In the genomic region with DNA sequence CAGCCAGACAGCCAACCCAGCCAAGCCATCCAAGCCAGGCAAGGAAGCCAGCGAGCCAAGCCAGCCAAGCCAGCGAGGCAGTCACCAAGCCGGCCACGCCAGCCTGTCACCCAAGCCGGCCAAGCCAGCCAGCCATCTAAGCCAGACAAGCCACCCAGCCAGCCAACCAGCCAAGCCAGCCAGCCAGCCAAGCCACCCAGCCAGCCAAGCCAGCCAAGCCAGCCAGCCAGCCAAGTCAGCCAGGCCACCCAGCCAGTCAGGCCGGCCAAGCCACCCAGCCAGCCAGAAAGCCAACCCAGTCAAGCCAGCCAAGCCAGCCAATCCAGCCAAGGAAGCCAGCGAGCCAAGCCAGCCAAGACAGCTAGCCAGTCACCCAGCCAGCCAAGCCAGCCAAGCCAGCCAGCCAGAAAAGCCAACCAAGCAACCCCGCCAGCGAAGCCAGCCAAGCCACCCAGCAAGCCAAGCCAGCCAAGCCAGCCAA, we compare ENCODE assay signal across 10 cellular contexts.
DNase-seq lines count a peak whose midpoint lies in the region; ATAC-seq and TF ChIP-seq lines count a peak whose summit lies in the region.
"Had no signal": no experiment of that assay in that cellular context is flagged by ENCODE, and none has a peak within 500 bp of the region (broad histone marks: within the 10 kb centered on the region; RNA-seq: fewer than 3 reads in every experiment).

No MANE protein-coding gene starts in this region.

- no peak overlapping the region for H3K9ac ChIP-seq in mammary epithelial cell (ENCODE audit: insufficient read depth, low read length)
- H3K9ac ChIP-seq: KMS-11 had no signal

- dilution Hi-C loops in mammary epithelial cell (cut with HindIII; ENCODE audit: low sequenced_read_pairs), result no loop called here

- H2AFZ ChIP-seq in mammary epithelial cell (ENCODE audit: low read depth, low read length), result no peak overlapping the region

- intact Hi-C loops in mammary epithelial cell (cut with micrococcal nuclease), result no loop called here

- H3K4me2 ChIP-seq in mammary epithelial cell (ENCODE audit: insufficient read depth, low read depth, low read length), result no peak overlapping the region
- H3K4me2 ChIP-seq: KMS-11 had no signal

- H3K4me1 ChIP-seq in mammary epithelial cell (ENCODE audit: insufficient read depth, low read length) (no peaks in the 10 kb centered on the region), lung (ENCODE audit: control insufficient read depth in 2 of 2, insufficient read depth in 2 of 2, low read length in 2 of 2) (peaks cover 0 to 3% of the 10 kb centered on the region in 2 donors)

- in situ Hi-C loops in mammary epithelial cell (cut with MboI; ENCODE audit: low sequenced_read_pairs in 2 of 2), result no loop called here

- peaks cover 3% of the 10 kb centered on the region for H4K20me1 ChIP-seq in mammary epithelial cell (ENCODE audit: insufficient read depth, low read length)

- no peaks in the 10 kb centered on the region for H3K36me3 ChIP-seq in mammary epithelial cell (ENCODE audit: insufficient read depth, low read length)
- H3K36me3 ChIP-seq in lung (ENCODE audit: control insufficient read depth in 2 of 2, insufficient read depth in 2 of 2, low read length in 2 of 2), result no peaks in the 10 kb centered on the region

- POLR2A ChIA-PET in AG04450 (lab: Yijun Ruan, JAX), result no interaction called here

- peaks cover 72% of the 10 kb centered on the region for H3K9me3 ChIP-seq in AG04450 (ENCODE audit: control insufficient read depth, insufficient read depth, low read length)
- H3K9me3 ChIP-seq in mammary epithelial cell (replicated peaks; ENCODE audit: insufficient read depth, low read length), result peaks cover 31% of the 10 kb centered on the region
- peaks cover 0 to 30% of the 10 kb centered on the region in 2 donors for H3K9me3 ChIP-seq in lung (ENCODE audit: control insufficient read depth in 2 of 2, insufficient read depth in 1 of 2, low read length in 1 of 2)

- no peak overlapping the region for H3K4me3 ChIP-seq in AG04450 (ENCODE audit: low read depth, low read length)
- no peak overlapping the region for H3K4me3 ChIP-seq in LNCaP clone FGC (ENCODE audit: low read depth, low read length)
- H3K4me3 ChIP-seq in mammary epithelial cell (replicated peaks in 1 of 3; ENCODE audit: insufficient read depth in 1 of 3, low read depth in 2 of 3, low read length in 3 of 3), result no peak overlapping the region
- no peak overlapping the region for H3K4me3 ChIP-seq in lung
- H3K4me3 ChIP-seq in coronary artery, result no peak overlapping the region

- H3K27ac ChIP-seq in AG04450 (ENCODE audit: low read depth, low read length), result peak overlapping the region; percentile 31
- H3K27ac ChIP-seq in mammary epithelial cell (ENCODE audit: insufficient read depth, low read depth, low read length), result no peak overlapping the region
- H3K27ac ChIP-seq in lung (ENCODE audit: low read depth in 1 of 2, low read length in 1 of 2), result no peak overlapping the region
- H3K27ac ChIP-seq in coronary artery, result no peak overlapping the region
- H3K27ac ChIP-seq: KMS-11 had no signal

- WGBS in mammary epithelial cell (ENCODE audit: low coverage, missing lambda C conversion rate), result 61% methylated on average over 9 of the region's 9 CpGs
- 77 to 80% methylated on average over 9 of the region's 9 CpGs for WGBS in lung, 2 donors

- TF ChIP-seq CTCF in AG04450 (IDR thresholded peaks at IDR 0.05; ENCODE audit: low read depth, low read length), result no peak
- TF ChIP-seq CTCF in LNCaP clone FGC (IDR thresholded peaks at IDR 0.05; ENCODE audit: control insufficient read depth, extremely low read depth, insufficient read depth), result no peak
- TF ChIP-seq CTCF in mammary epithelial cell (conservative IDR thresholded peaks at IDR 0.05 in 1 of 2, IDR thresholded peaks at IDR 0.05 in 1 of 2; ENCODE audit: extremely low read depth in 1 of 2, insufficient read depth in 1 of 2, low read depth in 1 of 2, low read length in 2 of 2), result no peak
- TF ChIP-seq CTCF in lung (IDR thresholded peaks at IDR 0.05; ENCODE audit: control extremely low read depth, extremely low read depth), result no peak
- TF ChIP-seq CTCF in coronary artery (IDR thresholded peaks at IDR 0.05), result no peak

- no peaks in the 10 kb centered on the region for H3K79me2 ChIP-seq in mammary epithelial cell (ENCODE audit: insufficient read depth, low read length)

- BruUV-seq in mammary epithelial cell (replicated peaks; lab: Mats Ljungman, UMichigan), result no TSS peak

- CTCF ChIA-PET in AG04450 (lab: Charles Lee) (no interaction called here), mammary epithelial cell (lab: Charles Lee; ENCODE audit: low non-redundant PET) (no interaction called here)

- H3K27me3 ChIP-seq in AG04450 (ENCODE audit: control insufficient read depth, insufficient read depth, low read length), result no peaks in the 10 kb centered on the region
- no peaks in the 10 kb centered on the region for H3K27me3 ChIP-seq in mammary epithelial cell (ENCODE audit: insufficient read depth, low read length)
- H3K27me3 ChIP-seq in lung (ENCODE audit: control insufficient read depth, insufficient read depth), result no peaks in the 10 kb centered on the region

- DNase-seq in AG04450 (ENCODE audit: low read depth, low spot score) (no peak), LNCaP clone FGC (ENCODE audit: low read depth) (peak; percentile 39), mammary epithelial cell (peak; percentile 17), lung (ENCODE audit: low spot score) (peak; percentile 64), coronary artery (ENCODE audit: low spot score) (no peak), NCI-H1436 treated with DMSO at 0.1 percent for 48 hours (lab: John Stamatoyannopoulos, UW) (no peak)
- DNase-seq: immature natural killer cell had no signal

- peak; percentile 7 for ATAC-seq in lung (ENCODE audit: insufficient read depth, low FRiP score)
- no peak for ATAC-seq in HG02610 (IDR thresholded peaks at IDR 0.05; ENCODE audit: unreplicated experiment)
- ATAC-seq in GM19035 (IDR thresholded peaks at IDR 0.05; ENCODE audit: unreplicated experiment), result no peak

Comparison
In these comparisons a context has a peak if more than half of its experiments do, and no peak if none do; other contexts are left out.
1. DNase-seq: peak in LNCaP clone FGC (single experiment), mammary epithelial cell (single experiment) and lung (single experiment); none in AG04450 (single experiment), coronary artery (single experiment) and NCI-H1436 treated with DMSO at 0.1 percent for 48 hours (single experiment).